Comparison of ENCODE assay signal across 1 cellular context in the genomic region with DNA sequence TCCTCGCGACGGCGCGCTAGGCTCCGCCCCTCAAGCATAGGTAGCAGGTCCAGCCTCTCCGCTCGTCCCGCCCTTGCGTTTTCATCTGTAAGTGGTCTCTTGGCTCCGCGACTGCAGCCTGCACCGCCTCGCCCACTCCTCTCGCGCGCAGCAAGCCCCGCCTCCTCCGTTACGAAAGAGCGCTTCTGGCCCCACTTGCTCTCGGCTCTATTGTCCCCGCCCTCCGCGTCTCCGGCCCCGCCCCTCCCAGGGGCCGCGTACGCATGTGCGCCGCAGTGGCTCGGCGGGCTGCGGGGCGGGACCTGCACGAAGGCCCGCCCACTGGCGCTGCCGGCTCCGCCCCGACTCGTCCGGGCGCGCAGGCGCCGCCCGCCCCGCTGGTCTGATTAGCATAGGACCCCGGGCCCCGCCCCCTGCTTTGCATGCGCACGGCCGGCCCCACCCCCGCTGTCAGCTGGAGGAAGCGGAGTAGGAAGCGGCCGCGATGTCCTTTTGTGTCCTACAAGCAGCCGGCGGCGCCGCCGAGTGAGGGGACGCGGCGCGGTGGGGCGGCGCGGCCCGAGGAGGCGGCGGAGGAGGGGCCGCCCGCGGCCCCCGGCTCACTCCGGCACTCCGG.
A peak's percentile ranks its signal among the peaks of the same experiment; 100 is the strongest.
TF ChIP-seq lines count a peak whose summit lies in the region.

A gene (plus strand): TSS at position 450 of the 616 bp plus-strand sequence. CDS start 1,656 bp downstream, outside the sequence.

TF ChIP-seq in GM12878, 131 proteins besides CTCF, POLR2A, EP300 and RAD21 (continued from another document):
- TF ChIP-seq SPI1 (IDR thresholded peaks at IDR 0.05; ENCODE audit: borderline replicate concordance, insufficient read depth, low read depth, low read length) (no peak), ZZZ3 (IDR thresholded peaks at IDR 0.05; ENCODE audit: control insufficient read depth, insufficient read length, low read depth) (no peak), EED (IDR thresholded peaks at IDR 0.05; ENCODE audit: low read depth) (no peak), SREBF2 (IDR thresholded peaks at IDR 0.05; ENCODE audit: low read length) (no peak), SRF (IDR thresholded peaks at IDR 0.05; ENCODE audit: low read depth in 2 of 2, low read length in 2 of 2) (peak; percentile 74; a peak in 2 of 4 replicates), NRF1 (conservative IDR thresholded peaks at IDR 0.05; ENCODE audit: low read depth, low read length) (peak; percentile 92), STAT1 (conservative IDR thresholded peaks at IDR 0.05) (no peak)
- TF ChIP-seq, protein P1, sequence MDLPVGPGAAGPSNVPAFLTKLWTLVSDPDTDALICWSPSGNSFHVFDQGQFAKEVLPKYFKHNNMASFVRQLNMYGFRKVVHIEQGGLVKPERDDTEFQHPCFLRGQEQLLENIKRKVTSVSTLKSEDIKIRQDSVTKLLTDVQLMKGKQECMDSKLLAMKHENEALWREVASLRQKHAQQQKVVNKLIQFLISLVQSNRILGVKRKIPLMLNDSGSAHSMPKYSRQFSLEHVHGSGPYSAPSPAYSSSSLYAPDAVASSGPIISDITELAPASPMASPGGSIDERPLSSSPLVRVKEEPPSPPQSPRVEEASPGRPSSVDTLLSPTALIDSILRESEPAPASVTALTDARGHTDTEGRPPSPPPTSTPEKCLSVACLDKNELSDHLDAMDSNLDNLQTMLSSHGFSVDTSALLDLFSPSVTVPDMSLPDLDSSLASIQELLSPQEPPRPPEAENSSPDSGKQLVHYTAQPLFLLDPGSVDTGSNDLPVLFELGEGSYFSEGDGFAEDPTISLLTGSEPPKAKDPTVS (IDR thresholded peaks at IDR 0.05; ENCODE audit: low read depth, low read length): no peak
- TF ChIP-seq, protein P2, sequence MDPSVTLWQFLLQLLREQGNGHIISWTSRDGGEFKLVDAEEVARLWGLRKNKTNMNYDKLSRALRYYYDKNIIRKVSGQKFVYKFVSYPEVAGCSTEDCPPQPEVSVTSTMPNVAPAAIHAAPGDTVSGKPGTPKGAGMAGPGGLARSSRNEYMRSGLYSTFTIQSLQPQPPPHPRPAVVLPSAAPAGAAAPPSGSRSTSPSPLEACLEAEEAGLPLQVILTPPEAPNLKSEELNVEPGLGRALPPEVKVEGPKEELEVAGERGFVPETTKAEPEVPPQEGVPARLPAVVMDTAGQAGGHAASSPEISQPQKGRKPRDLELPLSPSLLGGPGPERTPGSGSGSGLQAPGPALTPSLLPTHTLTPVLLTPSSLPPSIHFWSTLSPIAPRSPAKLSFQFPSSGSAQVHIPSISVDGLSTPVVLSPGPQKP (IDR thresholded peaks at IDR 0.05; ENCODE audit: low read depth, low read length): peak; percentile 51; the same call in 1 of the 2 replicates
- TF ChIP-seq, protein P3, sequence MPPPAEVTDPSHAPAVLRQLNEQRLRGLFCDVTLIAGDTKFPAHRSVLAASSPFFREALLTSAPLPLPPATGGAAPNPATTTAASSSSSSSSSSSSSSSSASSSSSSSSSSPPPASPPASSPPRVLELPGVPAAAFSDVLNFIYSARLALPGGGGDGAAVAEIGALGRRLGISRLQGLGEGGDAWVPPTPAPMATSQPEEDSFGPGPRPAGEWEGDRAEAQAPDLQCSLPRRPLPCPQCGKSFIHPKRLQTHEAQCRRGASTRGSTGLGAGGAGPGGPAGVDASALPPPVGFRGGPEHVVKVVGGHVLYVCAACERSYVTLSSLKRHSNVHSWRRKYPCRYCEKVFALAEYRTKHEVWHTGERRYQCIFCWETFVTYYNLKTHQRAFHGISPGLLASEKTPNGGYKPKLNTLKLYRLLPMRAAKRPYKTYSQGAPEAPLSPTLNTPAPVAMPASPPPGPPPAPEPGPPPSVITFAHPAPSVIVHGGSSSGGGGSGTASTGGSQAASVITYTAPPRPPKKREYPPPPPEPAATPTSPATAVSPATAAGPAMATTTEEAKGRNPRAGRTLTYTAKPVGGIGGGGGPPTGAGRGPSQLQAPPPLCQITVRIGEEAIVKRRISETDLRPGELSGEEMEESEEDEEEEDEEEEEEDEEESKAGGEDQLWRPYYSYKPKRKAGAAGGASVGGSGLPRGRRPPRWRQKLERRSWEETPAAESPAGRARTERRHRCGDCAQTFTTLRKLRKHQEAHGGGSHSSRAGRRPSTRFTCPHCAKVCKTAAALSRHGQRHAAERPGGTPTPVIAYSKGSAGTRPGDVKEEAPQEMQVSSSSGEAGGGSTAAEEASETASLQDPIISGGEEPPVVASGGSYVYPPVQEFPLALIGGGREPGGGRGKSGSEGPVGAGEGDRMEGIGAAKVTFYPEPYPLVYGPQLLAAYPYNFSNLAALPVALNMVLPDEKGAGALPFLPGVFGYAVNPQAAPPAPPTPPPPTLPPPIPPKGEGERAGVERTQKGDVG (CRISPR knock-in tag; IDR thresholded peaks at IDR 0.05): no peak
